Comparison of ENCODE assay signal across 1 cellular context in the genomic region with DNA sequence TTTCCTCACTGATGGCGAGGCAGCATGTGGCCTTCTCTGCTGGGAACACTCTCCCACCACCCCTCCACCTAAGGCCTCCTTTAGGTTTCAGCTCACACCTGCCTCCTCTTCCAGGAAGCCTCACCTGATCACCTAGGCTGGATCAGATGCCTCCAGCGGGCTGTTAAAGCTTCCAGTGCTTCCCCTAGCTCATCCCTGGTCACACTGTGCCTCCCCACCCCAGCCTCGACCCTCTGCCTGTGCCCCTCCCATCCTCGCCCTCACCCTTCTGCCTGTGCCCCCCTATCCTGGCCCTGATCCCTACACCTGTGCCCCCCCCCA.
TF ChIP-seq lines count a peak whose summit lies in the region.

No MANE protein-coding gene starts in this region.

TF ChIP-seq in IMR-90, 13 proteins besides CTCF, POLR2A, EP300 and RAD21:
- TF ChIP-seq CHD1 (IDR thresholded peaks at IDR 0.05; ENCODE audit: low read depth, low read length): no peak
- no peak for TF ChIP-seq RFX5 (IDR thresholded peaks at IDR 0.05; ENCODE audit: low read depth, low read length)
- TF ChIP-seq MAFK (IDR thresholded peaks at IDR 0.05; ENCODE audit: low read depth, low read length): no peak
- TF ChIP-seq SMC3 (IDR thresholded peaks at IDR 0.05; ENCODE audit: low read depth, low read length): no peak
- TF ChIP-seq FOS (IDR thresholded peaks at IDR 0.05; ENCODE audit: low read depth, low read length): no peak
- TF ChIP-seq, protein P1, sequence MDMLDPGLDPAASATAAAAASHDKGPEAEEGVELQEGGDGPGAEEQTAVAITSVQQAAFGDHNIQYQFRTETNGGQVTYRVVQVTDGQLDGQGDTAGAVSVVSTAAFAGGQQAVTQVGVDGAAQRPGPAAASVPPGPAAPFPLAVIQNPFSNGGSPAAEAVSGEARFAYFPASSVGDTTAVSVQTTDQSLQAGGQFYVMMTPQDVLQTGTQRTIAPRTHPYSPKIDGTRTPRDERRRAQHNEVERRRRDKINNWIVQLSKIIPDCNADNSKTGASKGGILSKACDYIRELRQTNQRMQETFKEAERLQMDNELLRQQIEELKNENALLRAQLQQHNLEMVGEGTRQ (IDR thresholded peaks at IDR 0.05; ENCODE audit: low read depth, low read length): no peak
